2 cellular contexts compared by ENCODE assay signal in the genomic region with DNA sequence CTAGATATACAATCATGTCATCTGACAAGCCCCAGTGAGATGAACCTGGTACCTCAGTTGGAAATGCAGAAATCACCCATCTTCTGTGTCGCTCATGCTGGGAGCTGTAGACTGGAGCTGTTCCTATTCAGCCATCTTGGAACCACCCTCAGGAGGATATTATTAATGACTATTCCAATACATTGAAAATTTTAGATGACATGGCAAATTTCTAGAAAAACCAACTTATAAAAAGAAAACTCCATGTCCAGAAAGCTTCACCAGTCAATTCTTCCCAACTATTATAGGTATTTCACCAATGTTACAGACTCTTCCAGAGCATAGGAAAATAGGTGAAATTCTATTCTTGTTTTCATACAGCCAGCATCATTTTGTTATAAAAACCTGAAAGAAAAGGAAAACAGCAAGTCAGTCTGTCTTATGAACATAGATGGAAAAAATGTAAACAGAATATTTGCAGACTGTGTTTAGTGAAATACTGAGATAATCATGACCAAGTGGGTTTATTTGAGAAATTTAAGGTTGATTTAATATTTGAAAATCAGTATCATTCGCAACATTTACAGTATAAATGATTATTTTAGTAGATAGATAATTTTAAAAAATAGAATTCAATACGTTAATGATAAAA.
TF ChIP-seq lines count a peak whose summit lies in the region.

No MANE protein-coding gene starts in this region.

TF ChIP-seq in IMR-90, 13 proteins besides CTCF, POLR2A, EP300 and RAD21:
- TF ChIP-seq SMC3 (IDR thresholded peaks at IDR 0.05; ENCODE audit: low read depth, low read length), result no peak
- peak; percentile 80 for TF ChIP-seq MAFK (IDR thresholded peaks at IDR 0.05; ENCODE audit: low read depth, low read length)
- peak; percentile 14; the same call in 1 of the 2 replicates for TF ChIP-seq NFE2L2 (IDR thresholded peaks at IDR 0.05; ENCODE audit: low read depth, low read length)
TF ChIP-seq in IMR-90: peak in this region for 2.

TF ChIP-seq in GM12878, 131 proteins besides CTCF, POLR2A, EP300 and RAD21:
- TF ChIP-seq CHD1 (IDR thresholded peaks at IDR 0.05; ENCODE audit: low read depth, low read length) (no peak), ATF7 (IDR thresholded peaks at IDR 0.05; ENCODE audit: low read depth) (no peak), ZZZ3 (IDR thresholded peaks at IDR 0.05; ENCODE audit: control insufficient read depth, insufficient read length, low read depth) (no peak), MEF2A (IDR thresholded peaks at IDR 0.05; ENCODE audit: insufficient read depth, low read depth, low read length) (no peak), POLR2AphosphoS2 (IDR thresholded peaks at IDR 0.05; ENCODE audit: low read depth, low read length) (no peak), TCF12 (IDR thresholded peaks at IDR 0.05; ENCODE audit: low read depth, low read length) (no peak), BHLHE40 (IDR thresholded peaks at IDR 0.05; ENCODE audit: borderline replicate concordance in 1 of 2, low read depth in 2 of 2, low read length in 1 of 2) (no peak), JUNB (IDR thresholded peaks at IDR 0.05) (no peak), SMC3 (IDR thresholded peaks at IDR 0.05; ENCODE audit: borderline replicate concordance, low read length) (no peak), CREB1 (IDR thresholded peaks at IDR 0.05; ENCODE audit: low read depth) (no peak), PAX8 (IDR thresholded peaks at IDR 0.05) (no peak)
- TF ChIP-seq, protein P1, sequence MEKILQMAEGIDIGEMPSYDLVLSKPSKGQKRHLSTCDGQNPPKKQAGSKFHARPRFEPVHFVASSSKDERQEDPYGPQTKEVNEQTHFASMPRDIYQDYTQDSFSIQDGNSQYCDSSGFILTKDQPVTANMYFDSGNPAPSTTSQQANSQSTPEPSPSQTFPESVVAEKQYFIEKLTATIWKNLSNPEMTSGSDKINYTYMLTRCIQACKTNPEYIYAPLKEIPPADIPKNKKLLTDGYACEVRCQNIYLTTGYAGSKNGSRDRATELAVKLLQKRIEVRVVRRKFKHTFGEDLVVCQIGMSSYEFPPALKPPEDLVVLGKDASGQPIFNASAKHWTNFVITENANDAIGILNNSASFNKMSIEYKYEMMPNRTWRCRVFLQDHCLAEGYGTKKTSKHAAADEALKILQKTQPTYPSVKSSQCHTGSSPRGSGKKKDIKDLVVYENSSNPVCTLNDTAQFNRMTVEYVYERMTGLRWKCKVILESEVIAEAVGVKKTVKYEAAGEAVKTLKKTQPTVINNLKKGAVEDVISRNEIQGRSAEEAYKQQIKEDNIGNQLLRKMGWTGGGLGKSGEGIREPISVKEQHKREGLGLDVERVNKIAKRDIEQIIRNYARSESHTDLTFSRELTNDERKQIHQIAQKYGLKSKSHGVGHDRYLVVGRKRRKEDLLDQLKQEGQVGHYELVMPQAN (conservative IDR thresholded peaks at IDR 0.05), result no peak
- TF ChIP-seq, protein P2, sequence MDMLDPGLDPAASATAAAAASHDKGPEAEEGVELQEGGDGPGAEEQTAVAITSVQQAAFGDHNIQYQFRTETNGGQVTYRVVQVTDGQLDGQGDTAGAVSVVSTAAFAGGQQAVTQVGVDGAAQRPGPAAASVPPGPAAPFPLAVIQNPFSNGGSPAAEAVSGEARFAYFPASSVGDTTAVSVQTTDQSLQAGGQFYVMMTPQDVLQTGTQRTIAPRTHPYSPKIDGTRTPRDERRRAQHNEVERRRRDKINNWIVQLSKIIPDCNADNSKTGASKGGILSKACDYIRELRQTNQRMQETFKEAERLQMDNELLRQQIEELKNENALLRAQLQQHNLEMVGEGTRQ (IDR thresholded peaks at IDR 0.05; ENCODE audit: borderline replicate concordance, low read depth, low read length), result no peak
- TF ChIP-seq, protein P3, sequence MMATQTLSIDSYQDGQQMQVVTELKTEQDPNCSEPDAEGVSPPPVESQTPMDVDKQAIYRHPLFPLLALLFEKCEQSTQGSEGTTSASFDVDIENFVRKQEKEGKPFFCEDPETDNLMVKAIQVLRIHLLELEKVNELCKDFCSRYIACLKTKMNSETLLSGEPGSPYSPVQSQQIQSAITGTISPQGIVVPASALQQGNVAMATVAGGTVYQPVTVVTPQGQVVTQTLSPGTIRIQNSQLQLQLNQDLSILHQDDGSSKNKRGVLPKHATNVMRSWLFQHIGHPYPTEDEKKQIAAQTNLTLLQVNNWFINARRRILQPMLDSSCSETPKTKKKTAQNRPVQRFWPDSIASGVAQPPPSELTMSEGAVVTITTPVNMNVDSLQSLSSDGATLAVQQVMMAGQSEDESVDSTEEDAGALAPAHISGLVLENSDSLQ (IDR thresholded peaks at IDR 0.05), result no peak
- TF ChIP-seq, protein P4, sequence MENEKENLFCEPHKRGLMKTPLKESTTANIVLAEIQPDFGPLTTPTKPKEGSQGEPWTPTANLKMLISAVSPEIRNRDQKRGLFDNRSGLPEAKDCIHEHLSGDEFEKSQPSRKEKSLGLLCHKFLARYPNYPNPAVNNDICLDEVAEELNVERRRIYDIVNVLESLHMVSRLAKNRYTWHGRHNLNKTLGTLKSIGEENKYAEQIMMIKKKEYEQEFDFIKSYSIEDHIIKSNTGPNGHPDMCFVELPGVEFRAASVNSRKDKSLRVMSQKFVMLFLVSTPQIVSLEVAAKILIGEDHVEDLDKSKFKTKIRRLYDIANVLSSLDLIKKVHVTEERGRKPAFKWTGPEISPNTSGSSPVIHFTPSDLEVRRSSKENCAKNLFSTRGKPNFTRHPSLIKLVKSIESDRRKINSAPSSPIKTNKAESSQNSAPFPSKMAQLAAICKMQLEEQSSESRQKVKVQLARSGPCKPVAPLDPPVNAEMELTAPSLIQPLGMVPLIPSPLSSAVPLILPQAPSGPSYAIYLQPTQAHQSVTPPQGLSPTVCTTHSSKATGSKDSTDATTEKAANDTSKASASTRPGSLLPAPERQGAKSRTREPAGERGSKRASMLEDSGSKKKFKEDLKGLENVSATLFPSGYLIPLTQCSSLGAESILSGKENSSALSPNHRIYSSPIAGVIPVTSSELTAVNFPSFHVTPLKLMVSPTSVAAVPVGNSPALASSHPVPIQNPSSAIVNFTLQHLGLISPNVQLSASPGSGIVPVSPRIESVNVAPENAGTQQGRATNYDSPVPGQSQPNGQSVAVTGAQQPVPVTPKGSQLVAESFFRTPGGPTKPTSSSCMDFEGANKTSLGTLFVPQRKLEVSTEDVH (IDR thresholded peaks at IDR 0.05; ENCODE audit: low read depth, partially characterized antibody), result no peak
- TF ChIP-seq, protein P5, sequence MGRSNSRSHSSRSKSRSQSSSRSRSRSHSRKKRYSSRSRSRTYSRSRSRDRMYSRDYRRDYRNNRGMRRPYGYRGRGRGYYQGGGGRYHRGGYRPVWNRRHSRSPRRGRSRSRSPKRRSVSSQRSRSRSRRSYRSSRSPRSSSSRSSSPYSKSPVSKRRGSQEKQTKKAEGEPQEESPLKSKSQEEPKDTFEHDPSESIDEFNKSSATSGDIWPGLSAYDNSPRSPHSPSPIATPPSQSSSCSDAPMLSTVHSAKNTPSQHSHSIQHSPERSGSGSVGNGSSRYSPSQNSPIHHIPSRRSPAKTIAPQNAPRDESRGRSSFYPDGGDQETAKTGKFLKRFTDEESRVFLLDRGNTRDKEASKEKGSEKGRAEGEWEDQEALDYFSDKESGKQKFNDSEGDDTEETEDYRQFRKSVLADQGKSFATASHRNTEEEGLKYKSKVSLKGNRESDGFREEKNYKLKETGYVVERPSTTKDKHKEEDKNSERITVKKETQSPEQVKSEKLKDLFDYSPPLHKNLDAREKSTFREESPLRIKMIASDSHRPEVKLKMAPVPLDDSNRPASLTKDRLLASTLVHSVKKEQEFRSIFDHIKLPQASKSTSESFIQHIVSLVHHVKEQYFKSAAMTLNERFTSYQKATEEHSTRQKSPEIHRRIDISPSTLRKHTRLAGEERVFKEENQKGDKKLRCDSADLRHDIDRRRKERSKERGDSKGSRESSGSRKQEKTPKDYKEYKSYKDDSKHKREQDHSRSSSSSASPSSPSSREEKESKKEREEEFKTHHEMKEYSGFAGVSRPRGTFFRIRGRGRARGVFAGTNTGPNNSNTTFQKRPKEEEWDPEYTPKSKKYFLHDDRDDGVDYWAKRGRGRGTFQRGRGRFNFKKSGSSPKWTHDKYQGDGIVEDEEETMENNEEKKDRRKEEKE (IDR thresholded peaks at IDR 0.05), result no peak
- TF ChIP-seq, protein P6, sequence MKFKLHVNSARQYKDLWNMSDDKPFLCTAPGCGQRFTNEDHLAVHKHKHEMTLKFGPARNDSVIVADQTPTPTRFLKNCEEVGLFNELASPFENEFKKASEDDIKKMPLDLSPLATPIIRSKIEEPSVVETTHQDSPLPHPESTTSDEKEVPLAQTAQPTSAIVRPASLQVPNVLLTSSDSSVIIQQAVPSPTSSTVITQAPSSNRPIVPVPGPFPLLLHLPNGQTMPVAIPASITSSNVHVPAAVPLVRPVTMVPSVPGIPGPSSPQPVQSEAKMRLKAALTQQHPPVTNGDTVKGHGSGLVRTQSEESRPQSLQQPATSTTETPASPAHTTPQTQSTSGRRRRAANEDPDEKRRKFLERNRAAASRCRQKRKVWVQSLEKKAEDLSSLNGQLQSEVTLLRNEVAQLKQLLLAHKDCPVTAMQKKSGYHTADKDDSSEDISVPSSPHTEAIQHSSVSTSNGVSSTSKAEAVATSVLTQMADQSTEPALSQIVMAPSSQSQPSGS (IDR thresholded peaks at IDR 0.05; ENCODE audit: low read length), result no peak
